In the genomic region with DNA sequence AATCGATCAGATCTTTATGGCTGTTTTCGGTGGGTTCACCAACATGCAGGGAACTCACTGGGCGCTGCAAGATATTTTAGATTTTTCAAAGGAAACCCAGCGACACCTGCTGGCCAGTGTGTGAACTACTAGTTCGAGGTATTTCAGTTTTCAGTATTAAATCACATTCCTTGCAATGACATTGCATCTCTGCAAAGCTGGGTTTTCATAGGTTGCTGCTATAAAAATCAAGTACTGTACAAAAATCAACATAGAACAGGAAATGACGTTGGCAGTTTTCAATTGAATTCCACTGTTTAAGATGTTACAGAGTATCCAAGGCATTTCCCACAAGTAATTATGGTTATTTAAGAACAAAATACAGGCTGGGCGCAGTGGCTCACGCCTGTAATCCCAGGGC, we compare ENCODE assay signal across 1 cellular context.
TF ChIP-seq lines count a peak whose summit lies in the region.

No MANE protein-coding gene starts in this region.

TF ChIP-seq in GM23338, 12 proteins besides CTCF, POLR2A, EP300 and RAD21:
- TF ChIP-seq, protein P1, sequence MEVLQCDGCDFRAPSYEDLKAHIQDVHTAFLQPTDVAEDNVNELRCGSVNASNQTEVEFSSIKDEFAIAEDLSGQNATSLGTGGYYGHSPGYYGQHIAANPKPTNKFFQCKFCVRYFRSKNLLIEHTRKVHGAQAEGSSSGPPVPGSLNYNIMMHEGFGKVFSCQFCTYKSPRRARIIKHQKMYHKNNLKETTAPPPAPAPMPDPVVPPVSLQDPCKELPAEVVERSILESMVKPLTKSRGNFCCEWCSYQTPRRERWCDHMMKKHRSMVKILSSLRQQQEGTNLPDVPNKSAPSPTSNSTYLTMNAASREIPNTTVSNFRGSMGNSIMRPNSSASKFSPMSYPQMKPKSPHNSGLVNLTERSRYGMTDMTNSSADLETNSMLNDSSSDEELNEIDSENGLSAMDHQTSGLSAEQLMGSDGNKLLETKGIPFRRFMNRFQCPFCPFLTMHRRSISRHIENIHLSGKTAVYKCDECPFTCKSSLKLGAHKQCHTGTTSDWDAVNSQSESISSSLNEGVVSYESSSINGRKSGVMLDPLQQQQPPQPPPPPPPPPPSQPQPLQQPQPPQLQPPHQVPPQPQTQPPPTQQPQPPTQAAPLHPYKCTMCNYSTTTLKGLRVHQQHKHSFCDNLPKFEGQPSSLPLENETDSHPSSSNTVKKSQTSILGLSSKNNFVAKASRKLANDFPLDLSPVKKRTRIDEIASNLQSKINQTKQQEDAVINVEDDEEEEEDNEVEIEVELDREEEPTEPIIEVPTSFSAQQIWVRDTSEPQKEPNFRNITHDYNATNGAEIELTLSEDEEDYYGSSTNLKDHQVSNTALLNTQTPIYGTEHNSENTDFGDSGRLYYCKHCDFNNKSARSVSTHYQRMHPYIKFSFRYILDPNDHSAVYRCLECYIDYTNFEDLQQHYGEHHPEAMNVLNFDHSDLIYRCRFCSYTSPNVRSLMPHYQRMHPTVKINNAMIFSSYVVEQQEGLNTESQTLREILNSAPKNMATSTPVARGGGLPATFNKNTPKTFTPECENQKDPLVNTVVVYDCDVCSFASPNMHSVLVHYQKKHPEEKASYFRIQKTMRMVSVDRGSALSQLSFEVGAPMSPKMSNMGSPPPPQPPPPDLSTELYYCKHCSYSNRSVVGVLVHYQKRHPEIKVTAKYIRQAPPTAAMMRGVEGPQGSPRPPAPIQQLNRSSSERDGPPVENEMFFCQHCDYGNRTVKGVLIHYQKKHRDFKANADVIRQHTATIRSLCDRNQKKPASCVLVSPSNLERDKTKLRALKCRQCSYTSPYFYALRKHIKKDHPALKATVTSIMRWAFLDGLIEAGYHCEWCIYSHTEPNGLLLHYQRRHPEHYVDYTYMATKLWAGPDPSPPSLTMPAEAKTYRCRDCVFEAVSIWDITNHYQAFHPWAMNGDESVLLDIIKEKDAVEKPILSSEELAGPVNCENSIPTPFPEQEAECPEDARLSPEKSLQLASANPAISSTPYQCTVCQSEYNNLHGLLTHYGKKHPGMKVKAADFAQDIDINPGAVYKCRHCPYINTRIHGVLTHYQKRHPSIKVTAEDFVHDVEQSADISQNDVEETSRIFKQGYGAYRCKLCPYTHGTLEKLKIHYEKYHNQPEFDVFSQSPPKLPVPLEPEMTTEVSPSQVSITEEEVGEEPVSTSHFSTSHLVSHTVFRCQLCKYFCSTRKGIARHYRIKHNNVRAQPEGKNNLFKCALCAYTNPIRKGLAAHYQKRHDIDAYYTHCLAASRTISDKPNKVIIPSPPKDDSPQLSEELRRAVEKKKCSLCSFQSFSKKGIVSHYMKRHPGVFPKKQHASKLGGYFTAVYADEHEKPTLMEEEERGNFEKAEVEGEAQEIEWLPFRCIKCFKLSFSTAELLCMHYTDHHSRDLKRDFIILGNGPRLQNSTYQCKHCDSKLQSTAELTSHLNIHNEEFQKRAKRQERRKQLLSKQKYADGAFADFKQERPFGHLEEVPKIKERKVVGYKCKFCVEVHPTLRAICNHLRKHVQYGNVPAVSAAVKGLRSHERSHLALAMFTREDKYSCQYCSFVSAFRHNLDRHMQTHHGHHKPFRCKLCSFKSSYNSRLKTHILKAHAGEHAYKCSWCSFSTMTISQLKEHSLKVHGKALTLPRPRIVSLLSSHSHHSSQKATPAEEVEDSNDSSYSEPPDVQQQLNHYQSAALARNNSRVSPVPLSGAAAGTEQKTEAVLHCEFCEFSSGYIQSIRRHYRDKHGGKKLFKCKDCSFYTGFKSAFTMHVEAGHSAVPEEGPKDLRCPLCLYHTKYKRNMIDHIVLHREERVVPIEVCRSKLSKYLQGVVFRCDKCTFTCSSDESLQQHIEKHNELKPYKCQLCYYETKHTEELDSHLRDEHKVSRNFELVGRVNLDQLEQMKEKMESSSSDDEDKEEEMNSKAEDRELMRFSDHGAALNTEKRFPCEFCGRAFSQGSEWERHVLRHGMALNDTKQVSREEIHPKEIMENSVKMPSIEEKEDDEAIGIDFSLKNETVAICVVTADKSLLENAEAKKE (CRISPR knock-in tag; IDR thresholded peaks at IDR 0.05), result no peak
- TF ChIP-seq EZH2 (IDR thresholded peaks at IDR 0.05; ENCODE audit: low read depth, unreplicated experiment), result no peak
- no peak for TF ChIP-seq STAT1 (IDR thresholded peaks at IDR 0.05; ENCODE audit: unreplicated experiment)
- TF ChIP-seq ZNF331 (CRISPR knock-in tag; IDR thresholded peaks at IDR 0.05; ENCODE audit: low read depth), result no peak
- TF ChIP-seq, protein P2, sequence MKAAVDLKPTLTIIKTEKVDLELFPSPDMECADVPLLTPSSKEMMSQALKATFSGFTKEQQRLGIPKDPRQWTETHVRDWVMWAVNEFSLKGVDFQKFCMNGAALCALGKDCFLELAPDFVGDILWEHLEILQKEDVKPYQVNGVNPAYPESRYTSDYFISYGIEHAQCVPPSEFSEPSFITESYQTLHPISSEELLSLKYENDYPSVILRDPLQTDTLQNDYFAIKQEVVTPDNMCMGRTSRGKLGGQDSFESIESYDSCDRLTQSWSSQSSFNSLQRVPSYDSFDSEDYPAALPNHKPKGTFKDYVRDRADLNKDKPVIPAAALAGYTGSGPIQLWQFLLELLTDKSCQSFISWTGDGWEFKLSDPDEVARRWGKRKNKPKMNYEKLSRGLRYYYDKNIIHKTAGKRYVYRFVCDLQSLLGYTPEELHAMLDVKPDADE (IDR thresholded peaks at IDR 0.05), result no peak
- TF ChIP-seq JUNB (IDR thresholded peaks at IDR 0.05; ENCODE audit: unreplicated experiment), result no peak
- no peak for TF ChIP-seq POLR2AphosphoS5 (IDR thresholded peaks at IDR 0.05; ENCODE audit: low read depth)
- no peak for TF ChIP-seq CREB1 (CRISPR knock-in tag; IDR thresholded peaks at IDR 0.05; ENCODE audit: low read depth)
- TF ChIP-seq ZNF114 (CRISPR knock-in tag; IDR thresholded peaks at IDR 0.05), result no peak
- no peak for TF ChIP-seq EZH2phosphoT487 (IDR thresholded peaks at IDR 0.05; ENCODE audit: unreplicated experiment)
- no peak for TF ChIP-seq NANOG (IDR thresholded peaks at IDR 0.05; ENCODE audit: borderline replicate concordance)
- TF ChIP-seq, protein P3, sequence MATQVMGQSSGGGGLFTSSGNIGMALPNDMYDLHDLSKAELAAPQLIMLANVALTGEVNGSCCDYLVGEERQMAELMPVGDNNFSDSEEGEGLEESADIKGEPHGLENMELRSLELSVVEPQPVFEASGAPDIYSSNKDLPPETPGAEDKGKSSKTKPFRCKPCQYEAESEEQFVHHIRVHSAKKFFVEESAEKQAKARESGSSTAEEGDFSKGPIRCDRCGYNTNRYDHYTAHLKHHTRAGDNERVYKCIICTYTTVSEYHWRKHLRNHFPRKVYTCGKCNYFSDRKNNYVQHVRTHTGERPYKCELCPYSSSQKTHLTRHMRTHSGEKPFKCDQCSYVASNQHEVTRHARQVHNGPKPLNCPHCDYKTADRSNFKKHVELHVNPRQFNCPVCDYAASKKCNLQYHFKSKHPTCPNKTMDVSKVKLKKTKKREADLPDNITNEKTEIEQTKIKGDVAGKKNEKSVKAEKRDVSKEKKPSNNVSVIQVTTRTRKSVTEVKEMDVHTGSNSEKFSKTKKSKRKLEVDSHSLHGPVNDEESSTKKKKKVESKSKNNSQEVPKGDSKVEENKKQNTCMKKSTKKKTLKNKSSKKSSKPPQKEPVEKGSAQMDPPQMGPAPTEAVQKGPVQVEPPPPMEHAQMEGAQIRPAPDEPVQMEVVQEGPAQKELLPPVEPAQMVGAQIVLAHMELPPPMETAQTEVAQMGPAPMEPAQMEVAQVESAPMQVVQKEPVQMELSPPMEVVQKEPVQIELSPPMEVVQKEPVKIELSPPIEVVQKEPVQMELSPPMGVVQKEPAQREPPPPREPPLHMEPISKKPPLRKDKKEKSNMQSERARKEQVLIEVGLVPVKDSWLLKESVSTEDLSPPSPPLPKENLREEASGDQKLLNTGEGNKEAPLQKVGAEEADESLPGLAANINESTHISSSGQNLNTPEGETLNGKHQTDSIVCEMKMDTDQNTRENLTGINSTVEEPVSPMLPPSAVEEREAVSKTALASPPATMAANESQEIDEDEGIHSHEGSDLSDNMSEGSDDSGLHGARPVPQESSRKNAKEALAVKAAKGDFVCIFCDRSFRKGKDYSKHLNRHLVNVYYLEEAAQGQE (IDR thresholded peaks at IDR 0.05; ENCODE audit: unreplicated experiment), result no peak
